Comparison of ENCODE assay signal across 23 cellular contexts in the genomic region with DNA sequence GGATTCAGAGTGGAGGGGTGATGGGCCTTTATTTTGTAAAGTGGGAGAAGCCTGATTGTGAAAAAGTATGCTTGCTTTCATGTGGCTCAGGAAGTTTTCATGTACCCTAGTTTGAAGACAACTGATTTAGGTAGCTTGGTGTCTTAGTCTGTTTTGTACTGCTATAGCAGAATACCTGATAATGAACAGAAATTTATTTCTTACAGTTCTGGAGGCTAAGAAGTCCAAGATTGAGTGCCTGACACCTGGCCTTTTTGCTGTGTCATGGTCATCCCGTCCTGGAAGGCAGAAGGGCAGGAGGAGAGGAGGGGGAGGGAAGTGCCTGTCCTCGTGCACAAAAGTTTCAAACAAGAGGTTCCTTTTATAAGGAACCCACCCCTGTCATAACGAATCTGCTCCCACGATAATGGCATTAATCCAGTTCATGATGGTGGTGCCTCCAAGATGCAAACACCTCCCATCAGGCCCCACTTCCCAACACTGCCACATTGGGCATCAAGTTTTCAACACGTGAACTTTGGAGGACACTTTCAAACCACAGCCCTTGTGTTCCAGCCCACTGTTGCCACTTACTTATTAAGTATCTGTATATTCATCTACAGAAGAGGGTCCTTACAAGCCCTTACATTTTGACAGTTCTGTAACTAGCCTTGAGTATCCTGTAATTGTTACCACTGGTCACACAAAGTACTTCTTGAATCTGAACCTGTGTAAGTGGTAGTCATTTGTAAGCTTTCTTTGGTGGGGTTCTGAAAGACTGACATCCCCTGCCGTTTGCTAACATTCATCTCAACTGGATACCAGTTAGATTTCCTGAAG. TPM values are rescaled to one million over a fixed set of nuclear protein-coding genes. Genes with fewer than 3 reads are reported as not detected.
DNase-seq lines count a peak whose midpoint lies in the region; ATAC-seq and TF ChIP-seq lines count a peak whose summit lies in the region.
"Had no signal": no experiment of that assay in that cellular context is flagged by ENCODE, and none has a peak within 500 bp of the region (broad histone marks: within the 10 kb centered on the region; RNA-seq: fewer than 3 reads in every experiment).

No MANE protein-coding gene starts in this region.

- H3K9me3 ChIP-seq in iPS-20b (ENCODE audit: insufficient read depth, low read depth, low read length): no peaks in the 10 kb centered on the region
- H3K9me3 ChIP-seq: ovary had no signal

- peak overlapping the region; percentile 73 for H3K4me2 ChIP-seq in GM23338

- no peak for TF ChIP-seq CTCF in 22Rv1 (IDR thresholded peaks at IDR 0.05)
- no peak for TF ChIP-seq CTCF in GM23338 (conservative IDR thresholded peaks at IDR 0.05; ENCODE audit: low read depth in 2 of 2)
- no peak for TF ChIP-seq CTCF in dorsolateral prefrontal cortex (IDR thresholded peaks at IDR 0.05 in 54 of 56, conservative IDR thresholded peaks at IDR 0.05 in 2 of 56; ENCODE audit: low read depth in 1 of 56, partially characterized antibody in 56 of 56)

- H3K9me3 Mint-ChIP-seq in GM23338: no peaks in the 10 kb centered on the region
- H3K9me3 Mint-ChIP-seq: activated B cell treated with CpG ODN at 0.5 μM for 24 hours; activated CD8-positive, alpha-beta T cell treated with anti-CD3 and anti-CD28 coated beads for 36 hours; activated naive CD4-positive, alpha-beta T cell treated with anti-CD3 and anti-CD28 coated beads for 36 hours; T-helper 2 cell treated with Interferon-gamma antibody and Interleukin-4, amounts not matched to agents 5 μg/mL and 100 μg/mL, for 36 hours had no signal

- H3K27ac ChIP-seq in 22Rv1 (peak overlapping the region; percentile 12; the same call in 1 of the 2 replicates), GM23338 (ENCODE audit: low read depth) (peak overlapping the region; percentile 22; the same call in 1 of the 2 replicates), iPS-20b (ENCODE audit: low read length) (no peak overlapping the region), dorsolateral prefrontal cortex (no peak overlapping the region)
- H3K27ac ChIP-seq: ovary had no signal

- peak overlapping the region; percentile 82 for H3K27ac Mint-ChIP-seq in GM23338
- H3K27ac Mint-ChIP-seq: activated B cell treated with CpG ODN at 0.5 μM for 24 hours; activated CD8-positive, alpha-beta T cell treated with anti-CD3 and anti-CD28 coated beads for 36 hours; activated naive CD4-positive, alpha-beta T cell treated with anti-CD3 and anti-CD28 coated beads for 36 hours; T-helper 2 cell treated with Interferon-gamma antibody and Interleukin-4, amounts not matched to agents 5 μg/mL and 100 μg/mL, for 36 hours had no signal

- H3K36me3 ChIP-seq in GM23338 (ENCODE audit: insufficient read depth) (no peaks in the 10 kb centered on the region), iPS-20b (ENCODE audit: insufficient read depth, low read depth, low read length) (peaks cover 14% of the 10 kb centered on the region; the same call in 1 of the 2 replicates)
- H3K36me3 ChIP-seq: ovary had no signal

- peaks cover 93% of the 10 kb centered on the region for H3K4me1 ChIP-seq in GM23338 (ENCODE audit: insufficient read depth)
- H3K4me1 ChIP-seq in iPS-20b (ENCODE audit: insufficient read depth, low read length): peaks cover 32% of the 10 kb centered on the region

- H3K27me3 ChIP-seq in GM23338 (ENCODE audit: insufficient read depth) (no peaks in the 10 kb centered on the region), iPS-20b (ENCODE audit: insufficient read depth, low read length) (no peaks in the 10 kb centered on the region), dorsolateral prefrontal cortex (no peaks in the 10 kb centered on the region)
- H3K27me3 ChIP-seq: ovary had no signal

- H3K4me1 Mint-ChIP-seq in GM23338: peaks cover 76% of the 10 kb centered on the region

- intact Hi-C loops in dorsolateral prefrontal cortex (cut with DNase I): no loop called here

- peaks cover 8% of the 10 kb centered on the region for H3K27me3 Mint-ChIP-seq in GM23338 (ENCODE audit: insufficient read depth, low read depth, poor library complexity)
- H3K27me3 Mint-ChIP-seq: activated B cell treated with CpG ODN at 0.5 μM for 24 hours; activated CD8-positive, alpha-beta T cell treated with anti-CD3 and anti-CD28 coated beads for 36 hours had no signal

- peaks cover 84% of the 10 kb centered on the region for H4K20me1 ChIP-seq in GM23338 (replicated peaks; ENCODE audit: insufficient read depth)

- H3K9ac ChIP-seq in iPS-20b (ENCODE audit: low read depth, low read length): 0 out of 2 replicates have a peak overlapping the region, but pooled peaks have one; percentile 0

- peaks cover 10% of the 10 kb centered on the region; the same call in 1 of the 3 replicates for H3K36me3 Mint-ChIP-seq in GM23338 (ENCODE audit: low read depth)

- H3F3A ChIP-seq in GM23338 (replicated peaks; ENCODE audit: low read depth): peaks cover 4% of the 10 kb centered on the region; the same call in 1 of the 2 replicates

- no peaks in the 10 kb centered on the region for H3K9me2 ChIP-seq in GM23338 (ENCODE audit: insufficient read depth)

- H3K4me3 Mint-ChIP-seq in GM23338: peak overlapping the region; percentile 49
- H3K4me3 Mint-ChIP-seq: activated B cell treated with CpG ODN at 0.5 μM for 24 hours; activated CD8-positive, alpha-beta T cell treated with anti-CD3 and anti-CD28 coated beads for 36 hours; activated naive CD4-positive, alpha-beta T cell treated with anti-CD3 and anti-CD28 coated beads for 36 hours; T-helper 2 cell treated with Interferon-gamma antibody and Interleukin-4, amounts not matched to agents 5 μg/mL and 100 μg/mL, for 36 hours had no signal

- peaks cover 100% of the 10 kb centered on the region for H3K79me2 ChIP-seq in GM23338 (replicated peaks; ENCODE audit: insufficient read depth)

- DNase-seq in GM23338 (ENCODE audit: low spot score): peak; percentile 38
- peak; percentile 29 for DNase-seq in RPMI8226
- no peak for DNase-seq in stimulated activated CD8-positive, alpha-beta memory T cell treated with anti-CD3 and anti-CD28 coated beads, Interleukin-4, amount 100 ng/mL, for 48 hours
- DNase-seq in dorsolateral prefrontal cortex: no peak
- DNase-seq: activated B cell treated with CpG ODN at 0.5 μM for 24 hours; activated CD8-positive, alpha-beta T cell treated with anti-CD3 and anti-CD28 coated beads for 36 hours; activated naive CD4-positive, alpha-beta T cell treated with anti-CD3 and anti-CD28 coated beads for 36 hours; activated T-cell treated with anti-CD3 and anti-CD28 coated beads, Interleukin-2, amount 50 U/mL, for 1 hour; anterior cingulate cortex; C1 segment of cervical spinal cord; caudate nucleus; H7; kidney; mammary epithelial cell; MM.1S; NCI-H1436 treated with DMSO at 0.1 percent for 48 hours; ovary; right cardiac atrium had no signal

- H2AFZ ChIP-seq in GM23338: no peak overlapping the region

- H3K4me3 ChIP-seq in GM23338 (peak overlapping the region; percentile 41), iPS-20b (ENCODE audit: low read length) (peak overlapping the region; percentile 0; the same call in 1 of the 2 replicates), dorsolateral prefrontal cortex (no peak overlapping the region)
- H3K4me3 ChIP-seq: ovary had no signal

- ATAC-seq in GM23338 (no peak), GM18520 (IDR thresholded peaks at IDR 0.05; ENCODE audit: unreplicated experiment) (no peak), SK-N-SH treated with all-trans-retinoic acid at 6 μM for 48 hours (no peak)
- ATAC-seq: activated CD8-positive, alpha-beta T cell treated with anti-CD3 and anti-CD28 coated beads for 36 hours had no signal

TF ChIP-seq in GM23338, 12 proteins besides CTCF, POLR2A, EP300 and RAD21:
- no peak for TF ChIP-seq ZNF114 (CRISPR knock-in tag; IDR thresholded peaks at IDR 0.05)
TF ChIP-seq in GM23338: peak in this region for 0.

TF ChIP-seq in SK-N-SH treated with all-trans-retinoic acid at 6 μM for 48 hours, 23 proteins besides CTCF, POLR2A, EP300 and RAD21:
- TF ChIP-seq PPARA (CRISPR knock-in tag; IDR thresholded peaks at IDR 0.05; ENCODE audit: borderline replicate concordance) (no peak), CSRNP3 (CRISPR knock-in tag; IDR thresholded peaks at IDR 0.05) (no peak), GLIS3 (CRISPR knock-in tag; IDR thresholded peaks at IDR 0.05) (no peak)
TF ChIP-seq in SK-N-SH treated with all-trans-retinoic acid at 6 μM for 48 hours: peak in this region for 0.

RNA-seq across cellular contexts. Expression of gene UCK2, which starts 9.5 kb away (rescaled TPM):
- total RNA-seq in GM23338 (2014; rRNA removed; shearing (Covaris generic)): 141 and 149 TPM in 2 replicates
- 101 and 104 TPM in 2 replicates for polyA plus RNA-seq in GM23338 (2016; fragmentation: Nextera tagmentation; extraction: Ambion mirVana)
- total RNA-seq in dorsolateral prefrontal cortex: 10 to 100 TPM; 19.0 to 35.8 (median 26.0) TPM

Comparison
In these comparisons a context has a peak if more than half of its experiments do, and no peak if none do; other contexts are left out.
1. H3K27ac ChIP-seq: peak in 22Rv1 (single experiment) and GM23338 (single experiment); none in iPS-20b (single experiment) and dorsolateral prefrontal cortex (0 of 59).
2. DNase-seq: peak in GM23338 (single experiment) and RPMI8226 (single experiment); none in stimulated activated CD8-positive, alpha-beta memory T cell treated with anti-CD3 and anti-CD28 coated beads, Interleukin-4, amount 100 ng/mL, for 48 hours (single experiment) and dorsolateral prefrontal cortex (0 of 10).
3. H3K4me3 ChIP-seq: peak in GM23338 (single experiment) and iPS-20b (single experiment); none in dorsolateral prefrontal cortex (0 of 59).